Comparison of ENCODE assay signal across 7 cellular contexts in the genomic region with DNA sequence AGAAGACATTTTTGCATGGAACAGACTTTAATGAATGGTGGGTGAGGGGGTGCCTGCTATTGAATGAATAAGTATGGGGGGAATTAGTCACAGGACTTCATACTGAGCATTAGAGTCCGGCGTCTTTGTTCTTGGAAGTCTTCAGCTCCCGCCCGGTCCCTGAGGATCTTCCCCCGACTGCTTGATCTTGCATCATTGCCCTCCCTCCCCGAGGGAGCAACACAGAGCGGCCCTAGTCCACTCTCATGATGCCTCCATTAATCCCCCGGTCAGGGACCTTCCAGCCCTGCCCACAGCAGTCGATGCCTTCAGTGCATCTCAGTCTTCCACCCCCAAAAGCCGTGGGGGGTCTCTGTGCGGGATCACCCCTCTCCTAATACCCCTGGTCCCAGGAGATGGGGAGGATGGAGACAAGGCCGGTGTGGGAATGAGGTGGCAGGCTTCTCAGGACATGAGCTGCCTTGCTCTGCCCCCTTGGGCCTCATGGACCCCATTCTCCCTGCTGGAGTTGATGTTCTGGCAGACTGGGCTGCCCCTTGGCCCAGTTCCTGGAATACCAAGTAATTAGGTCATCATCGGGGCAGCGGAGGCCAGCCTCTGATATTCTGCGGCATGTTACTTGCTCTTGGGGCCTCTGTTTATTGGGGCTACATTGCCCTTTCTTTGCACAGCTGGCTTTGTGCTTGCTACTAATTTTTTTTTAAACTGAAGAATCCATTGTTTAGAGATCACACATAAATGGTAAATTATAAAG.
DNase-seq lines count a peak whose midpoint lies in the region; TF ChIP-seq lines count a peak whose summit lies in the region.
"Not testable (repeated sequence)": the region's sequence is repeated elsewhere in the genome, so short reads cannot be mapped to it uniquely, and the experiment has no call there.

No MANE protein-coding gene starts in this region.

- intact Hi-C loops in left ventricle myocardium inferior (cut with micrococcal nuclease) = not testable (repeated sequence)

- not testable (repeated sequence) for H3K27ac ChIP-seq in SJSA1; left ventricle myocardium inferior (replicated peaks)

- DNase-seq in G401 (ENCODE audit: low spot score) = peak; percentile 8
- peak; percentile 49 to 58 for DNase-seq in SJSA1 (ENCODE audit: low read depth in 1 of 2, low spot score in 2 of 2)
- DNase-seq in cardiac fibroblast (ENCODE audit: low read depth in 2 of 2) = peak; percentile 68 to 74
- DNase-seq in fibroblast of villous mesenchyme (ENCODE audit: low read depth) = peak; percentile 58
- peak; percentile 51 for DNase-seq in left ventricle myocardium inferior
- DNase-seq in myocyte (ENCODE audit: low read depth) = peak; percentile 23
- DNase-seq in skeletal muscle cell (ENCODE audit: low read depth) = peak; percentile 15

- H3K4me1 ChIP-seq in SJSA1 (replicated peaks); left ventricle myocardium inferior: not testable (repeated sequence)

- in situ Hi-C loops in G401 (cut with HindIII; ENCODE audit: low sequenced_read_pairs) = not testable (repeated sequence)

- not testable (repeated sequence) for H3K36me3 ChIP-seq in SJSA1, left ventricle myocardium inferior

- not testable (repeated sequence) for TF ChIP-seq CTCF in cardiac fibroblast (IDR thresholded peaks at IDR 0.05; ENCODE audit: low read depth, low read length); fibroblast of villous mesenchyme (IDR thresholded peaks at IDR 0.05; ENCODE audit: insufficient read depth, low read depth, low read length); left ventricle myocardium inferior (IDR thresholded peaks at IDR 0.05; ENCODE audit: borderline replicate concordance)

- H3K4me3 ChIP-seq in SJSA1; cardiac fibroblast (replicated peaks in 1 of 2; ENCODE audit: low read depth in 2 of 2, low read length in 2 of 2); fibroblast of villous mesenchyme (ENCODE audit: low read depth, low read length); left ventricle myocardium inferior; skeletal muscle cell (ENCODE audit: low read depth, low read length): not testable (repeated sequence)

- not testable (repeated sequence) for H3K9me3 ChIP-seq in SJSA1 (replicated peaks); left ventricle myocardium inferior (replicated peaks)

- H3K27me3 ChIP-seq in SJSA1 (replicated peaks); left ventricle myocardium inferior (ENCODE audit: low read depth): not testable (repeated sequence)

Comparison
In these comparisons a context has a peak if more than half of its experiments do, and no peak if none do; other contexts are left out.
1. DNase-seq: peak in every context shown above with its lines; median percentile 71 in cardiac fibroblast; 58 in fibroblast of villous mesenchyme; 54 in SJSA1; 51 in left ventricle myocardium inferior; 23 in myocyte; 15 in skeletal muscle cell; 8 in G401.